ENCODE assay signal across 8 cellular contexts in genomic region chr12:54413284-54414190, GRCh38. TPM values are rescaled to one million over a fixed set of nuclear protein-coding genes. Genes with fewer than 3 reads are reported as not detected.
DNase-seq lines count a peak whose midpoint lies in the region; ATAC-seq and TF ChIP-seq lines count a peak whose summit lies in the region.

No MANE protein-coding gene starts in this region.

- H3K79me2 ChIP-seq in SK-N-SH (ENCODE audit: insufficient read depth) (peaks cover 83% of the 10 kb centered on the region), neural progenitor cell (ENCODE audit: low read depth) (peaks cover 53% of the 10 kb centered on the region)

- no peaks in the 10 kb centered on the region for H3K27me3 Mint-ChIP-seq in activated naive CD4-positive, alpha-beta T cell treated with anti-CD3 and anti-CD28 coated beads, Interleukin-2, amount 50 U/mL, for 24 hours
- H3K27me3 Mint-ChIP-seq in neural progenitor cell (ENCODE audit: insufficient read depth, low read depth): peaks cover 9% of the 10 kb centered on the region

- H3K27ac ChIP-seq in SK-N-SH (ENCODE audit: low read depth in 2 of 2, low read length in 1 of 2) (peak overlapping the region in 1 of 2 experiments; percentile 88; a peak in 2 of 4 replicates), right lobe of liver (peak overlapping the region; percentile 79 to 89 (median 80)), neural progenitor cell (no peak overlapping the region)

- H3K9me2 ChIP-seq in SK-N-SH: no peaks in the 10 kb centered on the region

- TF ChIP-seq CTCF in SK-N-SH (IDR thresholded peaks at IDR 0.05): no peak
- no peak for TF ChIP-seq CTCF in right lobe of liver (IDR thresholded peaks at IDR 0.05)
- no peak for TF ChIP-seq CTCF in neural progenitor cell (IDR thresholded peaks at IDR 0.05)

- H3K4me1 ChIP-seq in SK-N-SH (ENCODE audit: control insufficient read depth in 1 of 2, insufficient read depth in 2 of 2, low read depth in 1 of 2, low read length in 1 of 2): peaks cover 0 to 40% of the 10 kb centered on the region in 2 experiments; a peak in 2 of 4 replicates
- peaks cover 0 to 49% (median 28%) of the 10 kb centered on the region in 4 donors for H3K4me1 ChIP-seq in right lobe of liver
- H3K4me1 ChIP-seq in neural progenitor cell: peaks cover 14% of the 10 kb centered on the region

- H3K9me3 ChIP-seq in SK-N-SH (no peaks in the 10 kb centered on the region), right lobe of liver (no peaks in the 10 kb centered on the region), neural progenitor cell (ENCODE audit: low read depth) (no peaks in the 10 kb centered on the region)

- TF ChIP-seq EP300 in SK-N-SH (IDR thresholded peaks at IDR 0.05; ENCODE audit: borderline replicate concordance in 1 of 2, low read depth in 1 of 2, low read length in 1 of 2): no peak

- H3K9ac ChIP-seq in SK-N-SH (peak overlapping the region; percentile 57), neural progenitor cell (no peak overlapping the region)

- H3K4me2 ChIP-seq in SK-N-SH (peak overlapping the region; percentile 58), neural progenitor cell (no peak overlapping the region)

- H4K20me1 ChIP-seq in SK-N-SH (ENCODE audit: insufficient read depth) (no peaks in the 10 kb centered on the region), neural progenitor cell (ENCODE audit: low read depth) (peaks cover 45% of the 10 kb centered on the region)

- no peak overlapping the region for H3K4me3 ChIP-seq in SK-N-SH (ENCODE audit: low read depth in 2 of 2, low read length in 1 of 2)
- H3K4me3 ChIP-seq in right lobe of liver: no peak overlapping the region
- H3K4me3 ChIP-seq in neural progenitor cell: no peak overlapping the region

- WGBS in SK-N-SH (ENCODE audit: low lambda C conversion rate): 70% methylated on average over 9 of the region's 9 CpGs
- 20% methylated on average over 6 of the region's 9 CpGs for WGBS in right lobe of liver (ENCODE audit: insufficient coverage, low coverage, low lambda C conversion rate, missing lambda C conversion rate)

- TF ChIP-seq POLR2A in right lobe of liver (IDR thresholded peaks at IDR 0.05): no peak

- ATAC-seq in GM21381 (IDR thresholded peaks at IDR 0.05; ENCODE audit: unreplicated experiment) (peak; percentile 74), right lobe of liver (peak; percentile 5 to 32 (median 20))

- H3K27me3 ChIP-seq in SK-N-SH (ENCODE audit: insufficient read depth) (no peaks in the 10 kb centered on the region), right lobe of liver (no peaks in the 10 kb centered on the region), neural progenitor cell (no peaks in the 10 kb centered on the region)

- TF ChIP-seq RAD21 in SK-N-SH (IDR thresholded peaks at IDR 0.05; ENCODE audit: low read length): no peak

- peaks cover 72% of the 10 kb centered on the region for H3K4me1 Mint-ChIP-seq in activated naive CD4-positive, alpha-beta T cell treated with anti-CD3 and anti-CD28 coated beads, Interleukin-2, amount 50 U/mL, for 24 hours
- H3K4me1 Mint-ChIP-seq in neural progenitor cell: peaks cover 15% of the 10 kb centered on the region

- DNase-seq in SK-N-SH (no peak), right lobe of liver (peak; percentile 55 to 81 (median 73)), neural progenitor cell (ENCODE audit: low spot score) (no peak), NCI-H82 treated with DMSO at 0.1 percent for 48 hours (lab: John Stamatoyannopoulos, UW; ENCODE audit: unreplicated experiment) (no peak), DMS153 (lab: John Stamatoyannopoulos, UW) (no peak)
- DNase-seq in stimulated activated CD8-positive, alpha-beta memory T cell treated with anti-CD3 and anti-CD28 coated beads, Interleukin-7, amount 100 ng/mL, for 1 hour (ENCODE audit: low read depth in 2 of 2): peak; percentile 62

- no peaks in the 10 kb centered on the region for H3K9me3 Mint-ChIP-seq in activated naive CD4-positive, alpha-beta T cell treated with anti-CD3 and anti-CD28 coated beads, Interleukin-2, amount 50 U/mL, for 24 hours
- no peaks in the 10 kb centered on the region for H3K9me3 Mint-ChIP-seq in neural progenitor cell

- peaks cover 26% of the 10 kb centered on the region for H3F3A ChIP-seq in SK-N-SH (replicated peaks; ENCODE audit: insufficient read depth)
- H3F3A ChIP-seq in neural progenitor cell (ENCODE audit: low read depth): no peaks in the 10 kb centered on the region

- H3K27ac Mint-ChIP-seq in activated naive CD4-positive, alpha-beta T cell treated with anti-CD3 and anti-CD28 coated beads, Interleukin-2, amount 50 U/mL, for 24 hours: peak overlapping the region; percentile 90
- H3K27ac Mint-ChIP-seq in neural progenitor cell: no peak overlapping the region

- no peak overlapping the region for H2AFZ ChIP-seq in SK-N-SH (ENCODE audit: low read depth)
- H2AFZ ChIP-seq in neural progenitor cell (replicated peaks): no peak overlapping the region

- H3K4me3 Mint-ChIP-seq in activated naive CD4-positive, alpha-beta T cell treated with anti-CD3 and anti-CD28 coated beads, Interleukin-2, amount 50 U/mL, for 24 hours: peak overlapping the region; percentile 79
- H3K4me3 Mint-ChIP-seq in neural progenitor cell: no peak overlapping the region

- intact Hi-C loops in right lobe of liver (cut with DNase I): no loop called here

- peaks cover 0 to 4% of the 10 kb centered on the region in 2 experiments for H3K36me3 ChIP-seq in SK-N-SH (replicated peaks in 1 of 2; ENCODE audit: control insufficient read depth in 1 of 2, insufficient read depth in 2 of 2, low read length in 1 of 2)
- H3K36me3 ChIP-seq in right lobe of liver: peaks cover 0 to 16% (median 4%) of the 10 kb centered on the region in 4 donors
- no peaks in the 10 kb centered on the region for H3K36me3 ChIP-seq in neural progenitor cell

- H3K36me3 Mint-ChIP-seq in activated naive CD4-positive, alpha-beta T cell treated with anti-CD3 and anti-CD28 coated beads, Interleukin-2, amount 50 U/mL, for 24 hours: peaks cover 3% of the 10 kb centered on the region
- peaks cover 4% of the 10 kb centered on the region for H3K36me3 Mint-ChIP-seq in neural progenitor cell

- CTCF ChIA-PET in SK-N-SH (lab: Yijun Ruan, JAX): interaction anchor here (0.6 to 11.8 kb wide), 8 partner anchors 9 to 408 kb away, joined by 3 to 125 read pairs (median 4); no protein-coding TSS in a partner anchor

- POLR2A ChIA-PET in SK-N-SH (lab: Yijun Ruan, JAX): interaction anchor here (0.7 kb wide), 1 partner anchor 14 kb away, joined by 3 read pairs; no protein-coding TSS in a partner anchor

TF ChIP-seq in SK-N-SH, 30 proteins besides CTCF, POLR2A, EP300 and RAD21:
- no peak for TF ChIP-seq POLR2AphosphoS5 (IDR thresholded peaks at IDR 0.05; ENCODE audit: low read depth, low read length)
- TF ChIP-seq GABPA (IDR thresholded peaks at IDR 0.05; ENCODE audit: low read depth): no peak
- TF ChIP-seq YY1 (IDR thresholded peaks at IDR 0.05; ENCODE audit: low read depth): no peak

RNA-seq across cellular contexts. Expression of gene ITGA5, which starts 5.5 kb away (rescaled TPM):
- 35.0 and 52.5 TPM in 2 replicates for polyA plus RNA-seq in SK-N-SH (2012; rRNA removed)
- 19.5 and 32.7 TPM in 2 replicates for polyA plus RNA-seq in SK-N-SH (2012; cell fraction: cytosol; rRNA removed)
- polyA plus RNA-seq in SK-N-SH (2012; cell fraction: nucleus; rRNA removed): 66.0 and 73.4 TPM in 2 replicates
- total RNA-seq in right lobe of liver (10 to 100 TPM; 31.2 to 75.6 (median 35.5) TPM), neural progenitor cell (ENCODE audit: low replicate concordance) (37.7 and 70.8 TPM in 2 replicates)

RNA-seq across cellular contexts. Expression of gene ZNF385A, which starts 29.0 kb away (rescaled TPM):
- 1.5 and 2.6 TPM in 2 replicates for polyA plus RNA-seq in SK-N-SH (2012; rRNA removed)
- 1.4 and 3.0 TPM in 2 replicates for polyA plus RNA-seq in SK-N-SH (2012; cell fraction: cytosol; rRNA removed)
- 2.3 and 3.7 TPM in 2 replicates for polyA plus RNA-seq in SK-N-SH (2012; cell fraction: nucleus; rRNA removed)
- total RNA-seq in right lobe of liver (1 to 10 TPM; 2.4 to 9.3 (median 3.7) TPM), neural progenitor cell (ENCODE audit: low replicate concordance) (6.2 and 7.2 TPM in 2 replicates)

RNA-seq across cellular contexts. Expression of gene GPR84, which starts 49.3 kb away (rescaled TPM):
- 0.03 TPM in 1 of 2 replicates, not detected in the other for polyA plus RNA-seq in SK-N-SH (2012; rRNA removed)
- polyA plus RNA-seq in SK-N-SH (2012; cell fraction: cytosol; rRNA removed): not detected in 2 replicates
- polyA plus RNA-seq in SK-N-SH (2012; cell fraction: nucleus; rRNA removed): 0.18 and 0.23 TPM in 2 replicates
- total RNA-seq in right lobe of liver: under 1 TPM in 1 of 6 experiments, not detected in 5; 0.35 TPM
- not detected in 2 replicates for total RNA-seq in neural progenitor cell (ENCODE audit: low replicate concordance)

RNA-seq across cellular contexts. Expression of gene GTSF1, which starts 59.9 kb away (rescaled TPM):
- 36.0 and 37.3 TPM in 2 replicates for polyA plus RNA-seq in SK-N-SH (2012; rRNA removed)
- polyA plus RNA-seq in SK-N-SH (2012; cell fraction: cytosol; rRNA removed): 36.6 and 36.7 TPM in 2 replicates
- 15.9 and 22.9 TPM in 2 replicates for polyA plus RNA-seq in SK-N-SH (2012; cell fraction: nucleus; rRNA removed)
- total RNA-seq in right lobe of liver (under 1 TPM in 1 of 6 experiments, not detected in 5; 0.51 TPM), neural progenitor cell (ENCODE audit: low replicate concordance) (not detected in 2 replicates)

Comparison
In these comparisons a context has a peak if more than half of its experiments do, and no peak if none do; other contexts are left out.
1. DNase-seq: peak in right lobe of liver (3 of 3) and stimulated activated CD8-positive, alpha-beta memory T cell treated with anti-CD3 and anti-CD28 coated beads, Interleukin-7, amount 100 ng/mL, for 1 hour (2 of 2); none in SK-N-SH (single experiment), neural progenitor cell (single experiment), NCI-H82 treated with DMSO at 0.1 percent for 48 hours (single experiment) and DMS153 (single experiment).